Comparison of ENCODE assay signal across 8 cellular contexts in genomic region chr12:104381721-104382480, GRCh38.
DNase-seq lines count a peak whose midpoint lies in the region; ATAC-seq, FAIRE-seq and TF ChIP-seq lines count a peak whose summit lies in the region.

No MANE protein-coding gene starts in this region.

- H3K27ac Mint-ChIP-seq in endothelial cell (ENCODE audit: unreplicated experiment), result no peak overlapping the region

- peak; percentile 94 for TF ChIP-seq CTCF in GM12864 (IDR thresholded peaks at IDR 0.05; ENCODE audit: low read depth, low read length, missing control alignments)
- TF ChIP-seq CTCF in endothelial cell (IDR thresholded peaks at IDR 0.05; ENCODE audit: unreplicated experiment), result peak; percentile 95

- no peak overlapping the region for H3K4me3 Mint-ChIP-seq in endothelial cell (ENCODE audit: unreplicated experiment)

- no peak for ATAC-seq in GM21360 (IDR thresholded peaks at IDR 0.05; ENCODE audit: unreplicated experiment)

- peak; percentile 60 for DNase-seq in GM12864 (ENCODE audit: low read depth)
- peak; percentile 78 for DNase-seq in HTR-8/SVneo (ENCODE audit: insufficient read length, low spot score)
- DNase-seq in NOMO-1 (lab: John Stamatoyannopoulos, UW; ENCODE audit: unreplicated experiment in 2 of 2), result peak; percentile 53 to 73
- peak; percentile 38 to 77 (median 64) for DNase-seq in activated CD8-positive, alpha-beta memory T cell treated with anti-CD3 and anti-CD28 coated beads for 48 hours (ENCODE audit: low read depth in 2 of 3, low spot score in 2 of 3)
- DNase-seq in endothelial cell (ENCODE audit: low spot score), result peak; percentile 81
- peak; percentile 75 for DNase-seq in middle frontal gyrus (ENCODE audit: extremely low spot score, low spot score)
- DNase-seq in stimulated activated CD8-positive, alpha-beta memory T cell treated with anti-CD3 and anti-CD28 coated beads, Interleukin-4, amount 100 ng/mL, for 1 hour (ENCODE audit: low read depth in 2 of 2, low spot score in 1 of 2), result peak; percentile 69 to 72

- H3K36me3 Mint-ChIP-seq in endothelial cell (ENCODE audit: low read depth, unreplicated experiment), result peaks cover 3% of the 10 kb centered on the region

- no peaks in the 10 kb centered on the region for H3K9me3 Mint-ChIP-seq in endothelial cell (ENCODE audit: unreplicated experiment)

- no peak overlapping the region for H3K4me3 ChIP-seq in GM12864 (ENCODE audit: low read depth, low read length)

- H3K4me1 Mint-ChIP-seq in endothelial cell (ENCODE audit: unreplicated experiment), result no peaks in the 10 kb centered on the region

- FAIRE-seq in HTR-8/SVneo (lab: Jason Lieb, UNC), result no peak

- no peaks in the 10 kb centered on the region for H3K27me3 Mint-ChIP-seq in endothelial cell (ENCODE audit: unreplicated experiment)
